ENCODE assay signal across 1 cellular context in the genomic region with DNA sequence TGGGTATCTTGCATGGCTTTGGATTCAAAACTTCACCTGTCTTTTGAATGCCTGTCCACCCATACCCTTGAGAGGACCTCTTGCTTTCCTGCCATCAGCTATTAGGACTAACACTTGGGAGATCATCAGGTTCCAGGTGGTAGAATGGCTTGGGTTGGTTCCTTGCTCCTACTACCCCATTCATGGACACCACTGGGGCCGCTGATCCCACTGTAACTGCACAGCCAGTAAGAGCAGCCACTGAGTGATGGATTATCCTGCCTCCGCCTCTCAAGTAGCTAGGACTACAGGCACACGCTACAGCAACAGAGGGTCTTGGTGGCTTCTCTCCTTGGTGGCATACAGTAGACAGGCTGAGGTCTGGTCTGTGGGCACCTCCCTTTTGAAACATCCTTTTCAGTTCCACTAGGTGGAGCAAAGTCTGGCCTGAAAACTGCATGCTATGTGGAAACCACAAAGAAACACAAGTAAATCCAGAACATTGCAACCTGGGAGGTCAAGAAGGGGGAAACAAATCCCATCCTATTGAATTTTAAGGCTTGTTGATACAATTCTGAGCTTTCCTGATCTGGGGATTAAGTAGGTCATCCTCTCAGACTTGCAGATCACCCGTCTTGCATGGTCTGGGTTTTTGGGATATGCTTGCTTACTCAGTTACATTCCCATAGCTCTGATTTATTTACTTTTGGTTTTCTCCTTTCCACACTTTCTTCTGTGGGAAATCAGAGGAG.
A peak's percentile ranks its signal among the peaks of the same experiment; 100 is the strongest.
TF ChIP-seq lines count a peak whose summit lies in the region.

No MANE protein-coding gene starts in this region.

TF ChIP-seq in K562, 482 proteins besides CTCF, POLR2A, EP300 and RAD21:
- 0 out of 2 replicates have a peak, but pooled peaks have one; percentile 9 for TF ChIP-seq MAFK (IDR thresholded peaks at IDR 0.05; ENCODE audit: low read length)
- TF ChIP-seq, protein P1, sequence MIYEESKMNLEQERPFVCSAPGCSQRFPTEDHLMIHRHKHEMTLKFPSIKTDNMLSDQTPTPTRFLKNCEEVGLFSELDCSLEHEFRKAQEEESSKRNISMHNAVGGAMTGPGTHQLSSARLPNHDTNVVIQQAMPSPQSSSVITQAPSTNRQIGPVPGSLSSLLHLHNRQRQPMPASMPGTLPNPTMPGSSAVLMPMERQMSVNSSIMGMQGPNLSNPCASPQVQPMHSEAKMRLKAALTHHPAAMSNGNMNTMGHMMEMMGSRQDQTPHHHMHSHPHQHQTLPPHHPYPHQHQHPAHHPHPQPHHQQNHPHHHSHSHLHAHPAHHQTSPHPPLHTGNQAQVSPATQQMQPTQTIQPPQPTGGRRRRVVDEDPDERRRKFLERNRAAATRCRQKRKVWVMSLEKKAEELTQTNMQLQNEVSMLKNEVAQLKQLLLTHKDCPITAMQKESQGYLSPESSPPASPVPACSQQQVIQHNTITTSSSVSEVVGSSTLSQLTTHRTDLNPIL (CRISPR knock-in tag; IDR thresholded peaks at IDR 0.05) = no peak
- TF ChIP-seq ZNF12 (CRISPR knock-in tag; IDR thresholded peaks at IDR 0.05) = no peak
- TF ChIP-seq SAP30 (IDR thresholded peaks at IDR 0.05; ENCODE audit: borderline replicate concordance, insufficient read depth, low read depth, low read length, poor library complexity, severe bottlenecking) = no peak
- TF ChIP-seq C11orf30 (IDR thresholded peaks at IDR 0.05; ENCODE audit: low read depth) = 0 out of 2 replicates have a peak, but pooled peaks have one; percentile 4
- no peak for TF ChIP-seq RBM17 (IDR thresholded peaks at IDR 0.05; ENCODE audit: borderline replicate concordance, low read depth, low read length)
- TF ChIP-seq SMAD2 (IDR thresholded peaks at IDR 0.05; ENCODE audit: low read depth, low read length) = no peak
- TF ChIP-seq KAT2B (IDR thresholded peaks at IDR 0.05; ENCODE audit: low read depth, low read length) = no peak
- TF ChIP-seq PHF20 (IDR thresholded peaks at IDR 0.05; ENCODE audit: partially characterized antibody) = no peak
- TF ChIP-seq, protein P2, sequence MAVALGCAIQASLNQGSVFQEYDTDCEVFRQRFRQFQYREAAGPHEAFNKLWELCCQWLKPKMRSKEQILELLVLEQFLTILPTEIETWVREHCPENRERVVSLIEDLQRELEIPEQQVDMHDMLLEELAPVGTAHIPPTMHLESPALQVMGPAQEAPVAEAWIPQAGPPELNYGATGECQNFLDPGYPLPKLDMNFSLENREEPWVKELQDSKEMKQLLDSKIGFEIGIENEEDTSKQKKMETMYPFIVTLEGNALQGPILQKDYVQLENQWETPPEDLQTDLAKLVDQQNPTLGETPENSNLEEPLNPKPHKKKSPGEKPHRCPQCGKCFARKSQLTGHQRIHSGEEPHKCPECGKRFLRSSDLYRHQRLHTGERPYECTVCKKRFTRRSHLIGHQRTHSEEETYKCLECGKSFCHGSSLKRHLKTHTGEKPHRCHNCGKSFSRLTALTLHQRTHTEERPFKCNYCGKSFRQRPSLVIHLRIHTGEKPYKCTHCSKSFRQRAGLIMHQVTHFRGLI (CRISPR knock-in tag; IDR thresholded peaks at IDR 0.05) = no peak
- TF ChIP-seq TEAD4 (IDR thresholded peaks at IDR 0.05; ENCODE audit: low read length) = 0 out of 2 replicates have a peak, but pooled peaks have one; percentile 7
- no peak for TF ChIP-seq TEAD4 (CRISPR knock-in tag; IDR thresholded peaks at IDR 0.05; ENCODE audit: borderline replicate concordance)
- peak; percentile 48 to 52; a peak in 3 of 4 replicates for TF ChIP-seq KDM1A (IDR thresholded peaks at IDR 0.05)
- no peak for TF ChIP-seq SREBF1 (IDR thresholded peaks at IDR 0.05; ENCODE audit: borderline replicate concordance, low read depth, low read length)
- TF ChIP-seq, protein P3, sequence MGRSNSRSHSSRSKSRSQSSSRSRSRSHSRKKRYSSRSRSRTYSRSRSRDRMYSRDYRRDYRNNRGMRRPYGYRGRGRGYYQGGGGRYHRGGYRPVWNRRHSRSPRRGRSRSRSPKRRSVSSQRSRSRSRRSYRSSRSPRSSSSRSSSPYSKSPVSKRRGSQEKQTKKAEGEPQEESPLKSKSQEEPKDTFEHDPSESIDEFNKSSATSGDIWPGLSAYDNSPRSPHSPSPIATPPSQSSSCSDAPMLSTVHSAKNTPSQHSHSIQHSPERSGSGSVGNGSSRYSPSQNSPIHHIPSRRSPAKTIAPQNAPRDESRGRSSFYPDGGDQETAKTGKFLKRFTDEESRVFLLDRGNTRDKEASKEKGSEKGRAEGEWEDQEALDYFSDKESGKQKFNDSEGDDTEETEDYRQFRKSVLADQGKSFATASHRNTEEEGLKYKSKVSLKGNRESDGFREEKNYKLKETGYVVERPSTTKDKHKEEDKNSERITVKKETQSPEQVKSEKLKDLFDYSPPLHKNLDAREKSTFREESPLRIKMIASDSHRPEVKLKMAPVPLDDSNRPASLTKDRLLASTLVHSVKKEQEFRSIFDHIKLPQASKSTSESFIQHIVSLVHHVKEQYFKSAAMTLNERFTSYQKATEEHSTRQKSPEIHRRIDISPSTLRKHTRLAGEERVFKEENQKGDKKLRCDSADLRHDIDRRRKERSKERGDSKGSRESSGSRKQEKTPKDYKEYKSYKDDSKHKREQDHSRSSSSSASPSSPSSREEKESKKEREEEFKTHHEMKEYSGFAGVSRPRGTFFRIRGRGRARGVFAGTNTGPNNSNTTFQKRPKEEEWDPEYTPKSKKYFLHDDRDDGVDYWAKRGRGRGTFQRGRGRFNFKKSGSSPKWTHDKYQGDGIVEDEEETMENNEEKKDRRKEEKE (IDR thresholded peaks at IDR 0.05; ENCODE audit: borderline replicate concordance in 1 of 2, control insufficient read depth in 1 of 2, low read depth in 2 of 2, low read length in 1 of 2) = no peak
- 0 out of 2 replicates have a peak, but pooled peaks have one; percentile 3 for TF ChIP-seq TCF7 (IDR thresholded peaks at IDR 0.05; ENCODE audit: borderline replicate concordance)
- TF ChIP-seq HDAC6 (IDR thresholded peaks at IDR 0.05; ENCODE audit: low read depth, low read length) = no peak
